Comparison of ENCODE assay signal across 26 cellular contexts in the genomic region with DNA sequence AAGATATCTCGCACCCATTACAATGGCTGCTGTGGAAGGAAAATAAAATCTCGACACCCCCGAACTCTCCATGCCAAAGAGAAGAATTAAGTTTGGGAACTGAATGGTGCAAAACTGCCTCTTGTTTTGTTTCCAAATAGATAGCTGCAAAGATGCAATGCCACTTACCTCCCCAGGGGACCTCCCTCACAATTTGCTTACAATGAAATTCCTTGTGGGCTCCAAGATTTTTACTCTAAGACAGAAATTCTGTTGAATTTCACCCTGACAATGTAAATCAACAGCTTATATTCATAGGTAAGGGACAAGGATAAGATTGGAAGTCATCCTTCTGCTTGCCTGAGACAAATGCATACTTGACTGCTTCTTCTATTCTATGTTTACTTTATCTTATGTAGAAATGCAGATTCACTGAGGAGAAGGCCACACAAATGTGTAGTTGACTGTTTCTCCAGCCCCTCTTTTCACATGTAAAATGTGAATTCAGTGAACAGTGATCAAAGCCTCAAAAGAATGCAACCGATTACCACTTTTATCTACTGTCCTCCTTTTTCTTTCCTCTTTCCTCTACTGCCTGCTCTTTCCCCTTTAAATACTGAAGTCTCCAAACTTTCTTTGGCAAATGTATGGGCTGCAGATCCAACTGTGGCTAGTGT. TPM values are rescaled to one million over a fixed set of nuclear protein-coding genes. Genes with fewer than 3 reads are reported as not detected.
"Had no signal": no experiment of that assay in that cellular context is flagged by ENCODE, and none has a peak within 500 bp of the region (broad histone marks: within the 10 kb centered on the region; RNA-seq: fewer than 3 reads in every experiment).

No MANE protein-coding gene starts in this region.

- H2AFZ ChIP-seq: hepatocyte had no signal

- H3K9me3 Mint-ChIP-seq: activated naive CD8-positive, alpha-beta T cell treated with anti-CD3 and anti-CD28 coated beads for 36 hours; activated T-cell treated with anti-CD3 and anti-CD28 coated beads, Interleukin-2, amount 50 U/mL, for 24 hours; central memory CD8-positive, alpha-beta T cell; effector memory CD8-positive, alpha-beta T cell; stimulated activated effector memory CD8-positive, alpha-beta T cell treated with anti-CD3 and anti-CD28 coated beads, Interleukin-12 subunit alpha, Interleukin-12 subunit beta, amount 100 ng/mL, for 72 hours; stimulated activated naive CD8-positive, alpha-beta T cell treated with anti-CD3 and anti-CD28 coated beads, Interleukin-15, amount 100 ng/mL, for 72 hours had no signal

- H3K27ac Mint-ChIP-seq: activated CD4-positive, alpha-beta T cell treated with anti-CD3 and anti-CD28 coated beads for 36 hours; activated naive CD8-positive, alpha-beta T cell treated with anti-CD3 and anti-CD28 coated beads for 36 hours; activated T-cell treated with anti-CD3 and anti-CD28 coated beads, Interleukin-2, amount 50 U/mL, for 24 hours; effector memory CD8-positive, alpha-beta T cell; stimulated activated effector memory CD8-positive, alpha-beta T cell treated with anti-CD3 and anti-CD28 coated beads, Interleukin-12 subunit alpha, Interleukin-12 subunit beta, amount 100 ng/mL, for 72 hours; stimulated activated naive CD8-positive, alpha-beta T cell treated with anti-CD3 and anti-CD28 coated beads, Interleukin-15, amount 100 ng/mL, for 72 hours had no signal

- H3K4me1 Mint-ChIP-seq: activated naive CD8-positive, alpha-beta T cell treated with anti-CD3 and anti-CD28 coated beads for 36 hours; central memory CD8-positive, alpha-beta T cell; stimulated activated effector memory CD8-positive, alpha-beta T cell treated with anti-CD3 and anti-CD28 coated beads, Interleukin-12 subunit alpha, Interleukin-12 subunit beta, amount 100 ng/mL, for 72 hours; stimulated activated naive CD8-positive, alpha-beta T cell treated with anti-CD3 and anti-CD28 coated beads, Interleukin-15, amount 100 ng/mL, for 72 hours had no signal

- DNase-seq: activated CD4-positive, alpha-beta T cell treated with anti-CD3 and anti-CD28 coated beads for 36 hours; activated CD4-positive, alpha-beta T cell treated with anti-CD3 and anti-CD28 coated beads, Interleukin-2, amount 50 U/mL, for 4 hours; activated CD8-positive, alpha-beta memory T cell treated with anti-CD3 and anti-CD28 coated beads for 24 hours; activated CD8-positive, alpha-beta memory T cell treated with anti-CD3 and anti-CD28 coated beads, Interleukin-2, amount 50 U/mL, for 4 hours; activated naive CD4-positive, alpha-beta T cell treated with Interleukin-2 at 50 U/mL for 16 hours; activated naive CD8-positive, alpha-beta T cell treated with anti-CD3 and anti-CD28 coated beads for 36 hours; activated T-cell treated with anti-CD3 and anti-CD28 coated beads, Interleukin-2, amount 50 U/mL, for 24 hours; dorsolateral prefrontal cortex; effector memory CD8-positive, alpha-beta T cell; glutamatergic neuron; left colon; posterior cingulate gyrus; stimulated activated CD4-positive, alpha-beta T cell treated with anti-CD3 and anti-CD28 coated beads, Interleukin-2, amount 100 ng/mL, for 24 hours; stimulated activated naive CD8-positive, alpha-beta T cell treated with anti-CD3 and anti-CD28 coated beads, Interleukin-15, amount 100 ng/mL, for 72 hours; tibial artery had no signal

- H3K4me3 Mint-ChIP-seq: activated CD4-positive, alpha-beta T cell treated with anti-CD3 and anti-CD28 coated beads for 36 hours; activated naive CD8-positive, alpha-beta T cell treated with anti-CD3 and anti-CD28 coated beads for 36 hours; activated T-cell treated with anti-CD3 and anti-CD28 coated beads, Interleukin-2, amount 50 U/mL, for 24 hours; central memory CD8-positive, alpha-beta T cell; effector memory CD8-positive, alpha-beta T cell; stimulated activated effector memory CD8-positive, alpha-beta T cell treated with anti-CD3 and anti-CD28 coated beads, Interleukin-12 subunit alpha, Interleukin-12 subunit beta, amount 100 ng/mL, for 72 hours; stimulated activated naive CD8-positive, alpha-beta T cell treated with anti-CD3 and anti-CD28 coated beads, Interleukin-15, amount 100 ng/mL, for 72 hours had no signal

- H3K79me2 ChIP-seq: hepatocyte had no signal

- H3K36me3 ChIP-seq: breast epithelium, colonic mucosa, esophagus muscularis mucosa, tibial artery had no signal

- H3K9me3 ChIP-seq: breast epithelium, colonic mucosa, esophagus muscularis mucosa, mucosa of descending colon, tibial artery had no signal

- H3K27ac ChIP-seq: breast epithelium, colonic mucosa, dorsolateral prefrontal cortex, esophagus muscularis mucosa, hepatocyte, tibial artery had no signal

- H3K27me3 ChIP-seq: breast epithelium, colonic mucosa, esophagus muscularis mucosa, hepatocyte, tibial artery had no signal

- H3K4me1 ChIP-seq: breast epithelium, colonic mucosa, tibial artery had no signal

- H3K4me3 ChIP-seq: breast epithelium, colonic mucosa, dorsolateral prefrontal cortex, esophagus muscularis mucosa, hepatocyte, mucosa of descending colon, tibial artery had no signal

- ATAC-seq: activated CD4-positive, alpha-beta T cell treated with anti-CD3 and anti-CD28 coated beads for 36 hours; effector memory CD8-positive, alpha-beta T cell; sciatic nerve; stimulated activated effector memory CD8-positive, alpha-beta T cell treated with anti-CD3 and anti-CD28 coated beads, Interleukin-12 subunit alpha, Interleukin-12 subunit beta, amount 100 ng/mL, for 72 hours; stimulated activated naive CD8-positive, alpha-beta T cell treated with anti-CD3 and anti-CD28 coated beads, Interleukin-15, amount 100 ng/mL, for 72 hours had no signal

- H3K4me2 ChIP-seq: hepatocyte had no signal

- H3K36me3 Mint-ChIP-seq: activated naive CD8-positive, alpha-beta T cell treated with anti-CD3 and anti-CD28 coated beads for 36 hours; stimulated activated effector memory CD8-positive, alpha-beta T cell treated with anti-CD3 and anti-CD28 coated beads, Interleukin-12 subunit alpha, Interleukin-12 subunit beta, amount 100 ng/mL, for 72 hours had no signal

RNA-seq across cellular contexts. Expression of a gene that starts 36.6 kb away (rescaled TPM):
- total RNA-seq: activated CD4-positive, alpha-beta T cell treated with anti-CD3 and anti-CD28 coated beads for 36 hours; activated naive CD8-positive, alpha-beta T cell treated with anti-CD3 and anti-CD28 coated beads for 36 hours; frontal cortex; sciatic nerve had no signal

RNA-seq across cellular contexts. Expression of a gene that starts 46.9 kb away (rescaled TPM):
- total RNA-seq: activated CD4-positive, alpha-beta T cell treated with anti-CD3 and anti-CD28 coated beads for 36 hours; activated naive CD8-positive, alpha-beta T cell treated with anti-CD3 and anti-CD28 coated beads for 36 hours; breast epithelium; colonic mucosa; esophagus muscularis mucosa; frontal cortex; hepatocyte; left colon; lower leg skin; mucosa of descending colon; omental fat pad; sciatic nerve had no signal
